Comparison of ENCODE assay signal across 16 cellular contexts in the genomic region with DNA sequence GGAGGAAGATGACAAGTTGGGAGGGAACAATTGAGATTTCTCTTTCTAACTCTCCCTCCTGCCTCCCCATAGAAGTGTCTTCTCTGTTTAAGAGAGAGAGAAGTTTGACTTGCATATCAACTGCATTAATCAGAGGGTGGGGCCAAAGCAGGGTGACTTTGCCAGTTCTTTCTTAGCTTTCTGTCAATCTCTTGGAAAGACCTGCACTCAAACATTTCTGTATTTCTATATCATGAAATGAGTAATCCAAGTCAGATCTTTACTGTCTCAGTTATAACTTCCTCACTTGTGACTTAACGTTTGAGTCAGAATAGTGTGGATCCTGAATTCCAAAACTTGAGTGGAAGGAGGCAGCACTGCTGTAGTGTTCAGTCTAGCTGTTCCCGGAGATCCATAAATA.
DNase-seq lines count a peak whose midpoint lies in the region; ATAC-seq lines count a peak whose summit lies in the region.
"Had no signal": no experiment of that assay in that cellular context is flagged by ENCODE, and none has a peak within 500 bp of the region (broad histone marks: within the 10 kb centered on the region; RNA-seq: fewer than 3 reads in every experiment).

No MANE protein-coding gene starts in this region.

- H3K4me1 ChIP-seq in adipocyte (ENCODE audit: control insufficient read depth, insufficient read depth, low read length): peaks cover 32% of the 10 kb centered on the region
- H3K4me1 ChIP-seq: tibial artery had no signal

- H3K9ac ChIP-seq in adipocyte (ENCODE audit: low read length): peak overlapping the region; percentile 0

- no peaks in the 10 kb centered on the region for H3K36me3 ChIP-seq in adipocyte (ENCODE audit: control insufficient read depth, insufficient read depth, low read length, severe bottlenecking)
- H3K36me3 ChIP-seq: tibial artery had no signal

- no peak for ATAC-seq in left colon
- ATAC-seq: left ventricle myocardium superior had no signal

- H3K27me3 ChIP-seq in adipocyte (replicated peaks; ENCODE audit: control insufficient read depth, insufficient read depth, low read length): no peaks in the 10 kb centered on the region
- H3K27me3 ChIP-seq: tibial artery had no signal

- no peaks in the 10 kb centered on the region for H3K9me3 ChIP-seq in adipocyte (ENCODE audit: control insufficient read depth, low read length)
- H3K9me3 ChIP-seq: tibial artery had no signal

- peak; percentile 70 for DNase-seq in A172 (ENCODE audit: low spot score)
- peak; percentile 90 for DNase-seq in HS-27A (ENCODE audit: low read depth)
- DNase-seq in adipocyte (ENCODE audit: low read depth): peak; percentile 61
- DNase-seq in fibroblast of the conjunctiva (ENCODE audit: low read depth): peak; percentile 17
- no peak for DNase-seq in NAMALWA (ENCODE audit: low spot score)
- no peak for DNase-seq in NCI-H2171 (lab: John Stamatoyannopoulos, UW)
- DNase-seq in HuH-7.5 (ENCODE audit: low spot score): no peak
- DNase-seq in left colon: no peak
- DNase-seq: activated naive CD8-positive, alpha-beta T cell treated with anti-CD3 and anti-CD28 coated beads, Interleukin-2, amount 10 ng/mL, durations not matched to agents 7 days and 5 days; DMS79; head of caudate nucleus; left ventricle myocardium superior; NCI-H526; Right ventricle myocardium superior; stimulated activated CD4-positive, alpha-beta T cell treated with anti-CD3 and anti-CD28 coated beads, Interleukin-12 subunit alpha, Interleukin-12 subunit beta, amount 100 ng/mL, for 4 hours; tibial artery had no signal

- no peak overlapping the region for H3K4me3 ChIP-seq in adipocyte (ENCODE audit: low read length)
- H3K4me3 ChIP-seq: tibial artery had no signal

- intact Hi-C loops in left colon (cut with DNase I, micrococcal nuclease): no loop called here

Comparison
In these comparisons a context has a peak if more than half of its experiments do, and no peak if none do; other contexts are left out.
1. DNase-seq: peak in A172 (single experiment), HS-27A (single experiment), adipocyte (single experiment) and fibroblast of the conjunctiva (single experiment); none in NAMALWA (single experiment), NCI-H2171 (single experiment), HuH-7.5 (single experiment) and left colon (0 of 2).